1 cellular context compared by ENCODE assay signal in the genomic region with DNA sequence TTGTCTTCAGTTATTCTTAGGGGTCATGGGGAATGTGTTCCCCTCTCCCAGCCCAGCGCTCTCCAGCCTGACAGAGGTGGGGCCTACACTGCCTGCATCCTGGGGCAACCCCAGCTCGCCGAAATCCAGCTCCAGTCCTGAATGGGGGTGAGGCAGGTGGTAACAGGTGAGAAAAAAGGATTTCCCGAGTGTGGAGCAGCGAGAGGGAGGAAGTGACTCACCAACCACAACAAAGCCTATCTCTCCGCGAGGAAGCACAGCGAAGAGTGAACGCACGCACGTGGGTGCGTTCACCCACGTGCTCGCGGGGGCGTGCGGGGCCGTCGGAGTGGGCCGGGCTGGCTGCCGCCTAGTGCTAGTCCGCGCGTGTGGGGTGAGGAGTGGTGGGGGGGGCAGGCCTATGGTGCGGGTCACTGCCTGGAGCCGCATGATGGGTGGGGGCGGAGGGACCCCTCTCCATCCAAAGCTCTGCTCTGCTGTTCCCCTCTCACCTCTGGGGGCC.
A peak's percentile ranks its signal among the peaks of the same experiment; 100 is the strongest.
TF ChIP-seq lines count a peak whose summit lies in the region.

No MANE protein-coding gene starts in this region.

TF ChIP-seq in H1, 55 proteins besides CTCF, POLR2A, EP300 and RAD21 (continued from another document):
- TF ChIP-seq CREB1 (IDR thresholded peaks at IDR 0.05), result 0 out of 2 replicates have a peak, but pooled peaks have one; percentile 23
- no peak for TF ChIP-seq SP2 (IDR thresholded peaks at IDR 0.05; ENCODE audit: low read length)
- TF ChIP-seq PHF8 (conservative IDR thresholded peaks at IDR 0.05; ENCODE audit: low read depth, low read length), result no peak
- TF ChIP-seq JUND (IDR thresholded peaks at IDR 0.05; ENCODE audit: low read length), result no peak
- TF ChIP-seq, protein P1, sequence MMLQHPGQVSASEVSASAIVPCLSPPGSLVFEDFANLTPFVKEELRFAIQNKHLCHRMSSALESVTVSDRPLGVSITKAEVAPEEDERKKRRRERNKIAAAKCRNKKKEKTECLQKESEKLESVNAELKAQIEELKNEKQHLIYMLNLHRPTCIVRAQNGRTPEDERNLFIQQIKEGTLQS (IDR thresholded peaks at IDR 0.05; ENCODE audit: insufficient read depth, low read depth, low read length), result no peak
- TF ChIP-seq SIRT6 (IDR thresholded peaks at IDR 0.05; ENCODE audit: low read length), result no peak
- no peak for TF ChIP-seq CHD2 (IDR thresholded peaks at IDR 0.05; ENCODE audit: low read length)
- no peak for TF ChIP-seq NRF1 (IDR thresholded peaks at IDR 0.05; ENCODE audit: low read depth, low read length)
- no peak for TF ChIP-seq TAF7 (optimal IDR thresholded peaks at IDR 0.05; ENCODE audit: borderline replicate concordance, low read depth, low read length)
- peak in 1 of 2 experiments; percentile 40; a peak in 1 of 4 replicates for TF ChIP-seq HDAC2 (IDR thresholded peaks at IDR 0.05; ENCODE audit: borderline replicate concordance in 1 of 2, low read depth in 2 of 2, low read length in 2 of 2)
- peak; percentile 20; the same call in 1 of the 2 replicates for TF ChIP-seq BACH1 (IDR thresholded peaks at IDR 0.05; ENCODE audit: low read length)
TF ChIP-seq in H1: peak in this region for 5.
